1 cellular context compared by ENCODE assay signal in the genomic region with DNA sequence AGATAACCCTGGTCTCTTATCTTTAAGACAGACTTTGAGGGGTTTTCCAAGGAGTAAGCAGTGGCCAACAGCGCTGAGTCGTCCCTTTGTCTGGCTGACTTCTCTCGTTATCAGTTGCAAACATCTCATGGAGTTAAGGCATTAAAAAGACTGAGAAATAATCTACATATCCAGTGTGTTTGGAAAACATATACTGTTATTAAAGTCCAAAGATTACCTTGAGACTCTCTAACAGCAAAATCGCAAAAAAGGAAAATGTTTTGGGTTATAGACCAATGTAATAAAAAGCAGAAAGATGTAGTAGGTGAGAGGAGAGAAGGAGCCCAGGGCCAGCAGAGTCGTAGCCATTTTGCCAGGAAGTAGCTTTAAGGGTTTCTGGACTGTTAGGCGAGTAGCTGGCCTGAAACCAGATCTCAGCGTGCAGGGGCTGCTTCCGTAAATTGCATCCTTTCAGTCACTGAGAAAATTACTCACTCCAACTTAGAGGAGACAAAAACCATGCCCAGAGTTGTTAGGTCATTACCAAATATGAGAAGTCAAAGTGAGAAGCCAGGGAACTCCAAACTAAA.
TF ChIP-seq lines count a peak whose summit lies in the region.

No MANE protein-coding gene starts in this region.

TF ChIP-seq in K562, 482 proteins besides CTCF, POLR2A, EP300 and RAD21 (continued from another document and continues in another):
- TF ChIP-seq, protein P1, sequence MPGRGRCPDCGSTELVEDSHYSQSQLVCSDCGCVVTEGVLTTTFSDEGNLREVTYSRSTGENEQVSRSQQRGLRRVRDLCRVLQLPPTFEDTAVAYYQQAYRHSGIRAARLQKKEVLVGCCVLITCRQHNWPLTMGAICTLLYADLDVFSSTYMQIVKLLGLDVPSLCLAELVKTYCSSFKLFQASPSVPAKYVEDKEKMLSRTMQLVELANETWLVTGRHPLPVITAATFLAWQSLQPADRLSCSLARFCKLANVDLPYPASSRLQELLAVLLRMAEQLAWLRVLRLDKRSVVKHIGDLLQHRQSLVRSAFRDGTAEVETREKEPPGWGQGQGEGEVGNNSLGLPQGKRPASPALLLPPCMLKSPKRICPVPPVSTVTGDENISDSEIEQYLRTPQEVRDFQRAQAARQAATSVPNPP (IDR thresholded peaks at IDR 0.05; ENCODE audit: borderline replicate concordance, insufficient read depth, insufficient read length), result no peak
- TF ChIP-seq ZNF165 (CRISPR knock-in tag; IDR thresholded peaks at IDR 0.05; ENCODE audit: borderline replicate concordance) (no peak), NCOA4 (IDR thresholded peaks at IDR 0.05; ENCODE audit: partially characterized antibody) (no peak), NCOA6 (IDR thresholded peaks at IDR 0.05) (no peak), CXXC5 (CRISPR knock-in tag; IDR thresholded peaks at IDR 0.05) (peak; percentile 35; the same call in 1 of the 2 replicates), SNRNP70 (optimal IDR thresholded peaks at IDR 0.05; ENCODE audit: low read depth, low read length) (no peak), DPF2 (IDR thresholded peaks at IDR 0.05) (peak; percentile 60; the same call in 1 of the 2 replicates), GTF2F1 (IDR thresholded peaks at IDR 0.05; ENCODE audit: low read depth, low read length) (no peak), ASH1L (IDR thresholded peaks at IDR 0.05; ENCODE audit: borderline replicate concordance, low read depth, partially characterized antibody) (no peak), SPI1 (IDR thresholded peaks at IDR 0.05; ENCODE audit: borderline replicate concordance, low read depth, low read length) (no peak), ZFP36 (IDR thresholded peaks at IDR 0.05; ENCODE audit: low read depth, low read length, partially characterized antibody) (no peak), FIP1L1 (IDR thresholded peaks at IDR 0.05; ENCODE audit: low read depth, low read length, poor library complexity, severe bottlenecking) (no peak), NFE2 (IDR thresholded peaks at IDR 0.05; ENCODE audit: low read depth) (no peak), BRD9 (IDR thresholded peaks at IDR 0.05; ENCODE audit: low read depth, partially characterized antibody) (no peak), RAD51 (IDR thresholded peaks at IDR 0.05; ENCODE audit: borderline replicate concordance, low read depth) (no peak), DNMT1 (IDR thresholded peaks at IDR 0.05) (no peak), FOXJ3 (CRISPR knock-in tag; IDR thresholded peaks at IDR 0.05) (no peak), POLR2B (IDR thresholded peaks at IDR 0.05; ENCODE audit: low read depth, partially characterized antibody) (no peak), ZBTB7A (IDR thresholded peaks at IDR 0.05; ENCODE audit: borderline replicate concordance, control insufficient read depth, low read depth, low read length) (no peak), ZNF274 (IDR thresholded peaks at IDR 0.05; ENCODE audit: borderline replicate concordance, low read depth, low read length) (no peak), POLR2H (tag; IDR thresholded peaks at IDR 0.05; ENCODE audit: low read depth) (no peak; the same call in 1 of the 2 replicates), TCFL5 (CRISPR knock-in tag; conservative IDR thresholded peaks at IDR 0.05) (no peak), SRF (CRISPR knock-in tag; IDR thresholded peaks at IDR 0.05) (no peak), MAFF (IDR thresholded peaks at IDR 0.05; ENCODE audit: low read length) (no peak), PTBP1 (IDR thresholded peaks at IDR 0.05; ENCODE audit: low read depth, low read length) (no peak), ZNF133 (CRISPR knock-in tag; IDR thresholded peaks at IDR 0.05) (no peak), PPARD (CRISPR knock-in tag; IDR thresholded peaks at IDR 0.05) (no peak), ILF3 (IDR thresholded peaks at IDR 0.05; ENCODE audit: borderline replicate concordance) (no peak), GABPB2 (CRISPR knock-in tag; conservative IDR thresholded peaks at IDR 0.05) (no peak), MTA3 (IDR thresholded peaks at IDR 0.05; ENCODE audit: borderline replicate concordance) (no peak), ESRRB (CRISPR knock-in tag; IDR thresholded peaks at IDR 0.05; ENCODE audit: borderline replicate concordance) (no peak), NR2F6 (CRISPR knock-in tag; IDR thresholded peaks at IDR 0.05) (no peak), ZNF551 (CRISPR knock-in tag; IDR thresholded peaks at IDR 0.05) (no peak), MEF2A (IDR thresholded peaks at IDR 0.05; ENCODE audit: control insufficient read depth, low read depth, low read length) (no peak), ZNF444 (CRISPR knock-in tag; IDR thresholded peaks at IDR 0.05) (no peak), NFYB (IDR thresholded peaks at IDR 0.05; ENCODE audit: extremely low read depth, insufficient read length) (no peak), MCM3 (IDR thresholded peaks at IDR 0.05) (no peak), ARHGAP35 (IDR thresholded peaks at IDR 0.05; ENCODE audit: partially characterized antibody) (no peak), NFIC (IDR thresholded peaks at IDR 0.05) (no peak; the same call in 1 of the 2 replicates), CSDE1 (IDR thresholded peaks at IDR 0.05) (no peak)
- TF ChIP-seq, protein P2, sequence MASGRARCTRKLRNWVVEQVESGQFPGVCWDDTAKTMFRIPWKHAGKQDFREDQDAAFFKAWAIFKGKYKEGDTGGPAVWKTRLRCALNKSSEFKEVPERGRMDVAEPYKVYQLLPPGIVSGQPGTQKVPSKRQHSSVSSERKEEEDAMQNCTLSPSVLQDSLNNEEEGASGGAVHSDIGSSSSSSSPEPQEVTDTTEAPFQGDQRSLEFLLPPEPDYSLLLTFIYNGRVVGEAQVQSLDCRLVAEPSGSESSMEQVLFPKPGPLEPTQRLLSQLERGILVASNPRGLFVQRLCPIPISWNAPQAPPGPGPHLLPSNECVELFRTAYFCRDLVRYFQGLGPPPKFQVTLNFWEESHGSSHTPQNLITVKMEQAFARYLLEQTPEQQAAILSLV (tag; IDR thresholded peaks at IDR 0.05), result no peak
- TF ChIP-seq, protein P3, sequence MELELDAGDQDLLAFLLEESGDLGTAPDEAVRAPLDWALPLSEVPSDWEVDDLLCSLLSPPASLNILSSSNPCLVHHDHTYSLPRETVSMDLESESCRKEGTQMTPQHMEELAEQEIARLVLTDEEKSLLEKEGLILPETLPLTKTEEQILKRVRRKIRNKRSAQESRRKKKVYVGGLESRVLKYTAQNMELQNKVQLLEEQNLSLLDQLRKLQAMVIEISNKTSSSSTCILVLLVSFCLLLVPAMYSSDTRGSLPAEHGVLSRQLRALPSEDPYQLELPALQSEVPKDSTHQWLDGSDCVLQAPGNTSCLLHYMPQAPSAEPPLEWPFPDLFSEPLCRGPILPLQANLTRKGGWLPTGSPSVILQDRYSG (tag; conservative IDR thresholded peaks at IDR 0.05; ENCODE audit: low read depth), result 0 out of 2 replicates have a peak, but pooled peaks have one; percentile 28
- TF ChIP-seq, protein P4, sequence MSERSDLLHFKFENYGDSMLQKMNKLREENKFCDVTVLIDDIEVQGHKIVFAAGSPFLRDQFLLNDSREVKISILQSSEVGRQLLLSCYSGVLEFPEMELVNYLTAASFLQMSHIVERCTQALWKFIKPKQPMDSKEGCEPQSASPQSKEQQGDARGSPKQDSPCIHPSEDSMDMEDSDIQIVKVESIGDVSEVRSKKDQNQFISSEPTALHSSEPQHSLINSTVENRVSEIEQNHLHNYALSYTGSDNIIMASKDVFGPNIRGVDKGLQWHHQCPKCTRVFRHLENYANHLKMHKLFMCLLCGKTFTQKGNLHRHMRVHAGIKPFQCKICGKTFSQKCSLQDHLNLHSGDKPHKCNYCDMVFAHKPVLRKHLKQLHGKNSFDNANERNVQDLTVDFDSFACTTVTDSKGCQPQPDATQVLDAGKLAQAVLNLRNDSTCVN (CRISPR knock-in tag; IDR thresholded peaks at IDR 0.05), result 0 out of 2 replicates have a peak, but pooled peaks have one; percentile 50
- TF ChIP-seq, protein P5, sequence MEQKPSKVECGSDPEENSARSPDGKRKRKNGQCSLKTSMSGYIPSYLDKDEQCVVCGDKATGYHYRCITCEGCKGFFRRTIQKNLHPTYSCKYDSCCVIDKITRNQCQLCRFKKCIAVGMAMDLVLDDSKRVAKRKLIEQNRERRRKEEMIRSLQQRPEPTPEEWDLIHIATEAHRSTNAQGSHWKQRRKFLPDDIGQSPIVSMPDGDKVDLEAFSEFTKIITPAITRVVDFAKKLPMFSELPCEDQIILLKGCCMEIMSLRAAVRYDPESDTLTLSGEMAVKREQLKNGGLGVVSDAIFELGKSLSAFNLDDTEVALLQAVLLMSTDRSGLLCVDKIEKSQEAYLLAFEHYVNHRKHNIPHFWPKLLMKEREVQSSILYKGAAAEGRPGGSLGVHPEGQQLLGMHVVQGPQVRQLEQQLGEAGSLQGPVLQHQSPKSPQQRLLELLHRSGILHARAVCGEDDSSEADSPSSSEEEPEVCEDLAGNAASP (IDR thresholded peaks at IDR 0.05), result no peak
- TF ChIP-seq, protein P6, sequence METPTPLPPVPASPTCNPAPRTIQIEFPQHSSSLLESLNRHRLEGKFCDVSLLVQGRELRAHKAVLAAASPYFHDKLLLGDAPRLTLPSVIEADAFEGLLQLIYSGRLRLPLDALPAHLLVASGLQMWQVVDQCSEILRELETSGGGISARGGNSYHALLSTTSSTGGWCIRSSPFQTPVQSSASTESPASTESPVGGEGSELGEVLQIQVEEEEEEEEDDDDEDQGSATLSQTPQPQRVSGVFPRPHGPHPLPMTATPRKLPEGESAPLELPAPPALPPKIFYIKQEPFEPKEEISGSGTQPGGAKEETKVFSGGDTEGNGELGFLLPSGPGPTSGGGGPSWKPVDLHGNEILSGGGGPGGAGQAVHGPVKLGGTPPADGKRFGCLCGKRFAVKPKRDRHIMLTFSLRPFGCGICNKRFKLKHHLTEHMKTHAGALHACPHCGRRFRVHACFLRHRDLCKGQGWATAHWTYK (CRISPR knock-in tag; IDR thresholded peaks at IDR 0.05), result no peak; the same call in 1 of the 2 replicates
- TF ChIP-seq, protein P7, sequence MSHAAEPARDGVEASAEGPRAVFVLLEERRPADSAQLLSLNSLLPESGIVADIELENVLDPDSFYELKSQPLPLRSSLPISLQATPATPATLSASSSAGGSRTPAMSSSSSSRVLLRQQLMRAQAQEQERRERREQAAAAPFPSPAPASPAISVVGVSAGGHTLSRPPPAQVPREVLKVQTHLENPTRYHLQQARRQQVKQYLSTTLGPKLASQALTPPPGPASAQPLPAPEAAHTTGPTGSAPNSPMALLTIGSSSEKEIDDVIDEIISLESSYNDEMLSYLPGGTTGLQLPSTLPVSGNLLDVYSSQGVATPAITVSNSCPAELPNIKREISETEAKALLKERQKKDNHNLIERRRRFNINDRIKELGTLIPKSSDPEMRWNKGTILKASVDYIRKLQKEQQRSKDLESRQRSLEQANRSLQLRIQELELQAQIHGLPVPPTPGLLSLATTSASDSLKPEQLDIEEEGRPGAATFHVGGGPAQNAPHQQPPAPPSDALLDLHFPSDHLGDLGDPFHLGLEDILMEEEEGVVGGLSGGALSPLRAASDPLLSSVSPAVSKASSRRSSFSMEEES (CRISPR knock-in tag; IDR thresholded peaks at IDR 0.05), result no peak
- TF ChIP-seq, protein P8, sequence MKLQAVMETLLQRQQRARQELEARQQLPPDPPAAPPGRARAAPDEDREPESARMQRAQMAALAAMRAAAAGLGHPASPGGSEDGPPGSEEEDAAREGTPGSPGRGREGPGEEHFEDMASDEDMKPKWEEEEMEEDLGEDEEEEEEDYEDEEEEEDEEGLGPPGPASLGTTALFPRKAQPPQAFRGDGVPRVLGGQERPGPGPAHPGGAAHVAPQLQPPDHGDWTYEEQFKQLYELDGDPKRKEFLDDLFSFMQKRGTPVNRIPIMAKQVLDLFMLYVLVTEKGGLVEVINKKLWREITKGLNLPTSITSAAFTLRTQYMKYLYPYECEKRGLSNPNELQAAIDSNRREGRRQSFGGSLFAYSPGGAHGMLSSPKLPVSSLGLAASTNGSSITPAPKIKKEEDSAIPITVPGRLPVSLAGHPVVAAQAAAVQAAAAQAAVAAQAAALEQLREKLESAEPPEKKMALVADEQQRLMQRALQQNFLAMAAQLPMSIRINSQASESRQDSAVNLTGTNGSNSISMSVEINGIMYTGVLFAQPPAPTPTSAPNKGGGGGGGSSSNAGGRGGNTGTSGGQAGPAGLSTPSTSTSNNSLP (IDR thresholded peaks at IDR 0.05; ENCODE audit: borderline replicate concordance, low read depth, low read length), result peak; percentile 60; the same call in 1 of the 2 replicates
- TF ChIP-seq, protein P9, sequence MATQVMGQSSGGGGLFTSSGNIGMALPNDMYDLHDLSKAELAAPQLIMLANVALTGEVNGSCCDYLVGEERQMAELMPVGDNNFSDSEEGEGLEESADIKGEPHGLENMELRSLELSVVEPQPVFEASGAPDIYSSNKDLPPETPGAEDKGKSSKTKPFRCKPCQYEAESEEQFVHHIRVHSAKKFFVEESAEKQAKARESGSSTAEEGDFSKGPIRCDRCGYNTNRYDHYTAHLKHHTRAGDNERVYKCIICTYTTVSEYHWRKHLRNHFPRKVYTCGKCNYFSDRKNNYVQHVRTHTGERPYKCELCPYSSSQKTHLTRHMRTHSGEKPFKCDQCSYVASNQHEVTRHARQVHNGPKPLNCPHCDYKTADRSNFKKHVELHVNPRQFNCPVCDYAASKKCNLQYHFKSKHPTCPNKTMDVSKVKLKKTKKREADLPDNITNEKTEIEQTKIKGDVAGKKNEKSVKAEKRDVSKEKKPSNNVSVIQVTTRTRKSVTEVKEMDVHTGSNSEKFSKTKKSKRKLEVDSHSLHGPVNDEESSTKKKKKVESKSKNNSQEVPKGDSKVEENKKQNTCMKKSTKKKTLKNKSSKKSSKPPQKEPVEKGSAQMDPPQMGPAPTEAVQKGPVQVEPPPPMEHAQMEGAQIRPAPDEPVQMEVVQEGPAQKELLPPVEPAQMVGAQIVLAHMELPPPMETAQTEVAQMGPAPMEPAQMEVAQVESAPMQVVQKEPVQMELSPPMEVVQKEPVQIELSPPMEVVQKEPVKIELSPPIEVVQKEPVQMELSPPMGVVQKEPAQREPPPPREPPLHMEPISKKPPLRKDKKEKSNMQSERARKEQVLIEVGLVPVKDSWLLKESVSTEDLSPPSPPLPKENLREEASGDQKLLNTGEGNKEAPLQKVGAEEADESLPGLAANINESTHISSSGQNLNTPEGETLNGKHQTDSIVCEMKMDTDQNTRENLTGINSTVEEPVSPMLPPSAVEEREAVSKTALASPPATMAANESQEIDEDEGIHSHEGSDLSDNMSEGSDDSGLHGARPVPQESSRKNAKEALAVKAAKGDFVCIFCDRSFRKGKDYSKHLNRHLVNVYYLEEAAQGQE (CRISPR knock-in tag; IDR thresholded peaks at IDR 0.05; ENCODE audit: low read depth), result no peak
- TF ChIP-seq, protein P10, sequence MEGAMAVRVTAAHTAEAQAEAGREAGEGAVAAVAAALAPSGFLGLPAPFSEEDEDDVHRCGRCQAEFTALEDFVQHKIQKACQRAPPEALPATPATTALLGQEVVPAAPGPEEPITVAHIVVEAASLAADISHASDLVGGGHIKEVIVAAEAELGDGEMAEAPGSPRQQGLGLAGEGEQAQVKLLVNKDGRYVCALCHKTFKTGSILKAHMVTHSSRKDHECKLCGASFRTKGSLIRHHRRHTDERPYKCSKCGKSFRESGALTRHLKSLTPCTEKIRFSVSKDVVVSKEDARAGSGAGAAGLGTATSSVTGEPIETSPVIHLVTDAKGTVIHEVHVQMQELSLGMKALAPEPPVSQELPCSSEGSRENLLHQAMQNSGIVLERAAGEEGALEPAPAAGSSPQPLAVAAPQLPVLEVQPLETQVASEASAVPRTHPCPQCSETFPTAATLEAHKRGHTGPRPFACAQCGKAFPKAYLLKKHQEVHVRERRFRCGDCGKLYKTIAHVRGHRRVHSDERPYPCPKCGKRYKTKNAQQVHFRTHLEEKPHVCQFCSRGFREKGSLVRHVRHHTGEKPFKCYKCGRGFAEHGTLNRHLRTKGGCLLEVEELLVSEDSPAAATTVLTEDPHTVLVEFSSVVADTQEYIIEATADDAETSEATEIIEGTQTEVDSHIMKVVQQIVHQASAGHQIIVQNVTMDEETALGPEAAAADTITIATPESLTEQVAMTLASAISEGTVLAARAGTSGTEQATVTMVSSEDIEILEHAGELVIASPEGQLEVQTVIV (CRISPR knock-in tag; IDR thresholded peaks at IDR 0.05; ENCODE audit: borderline replicate concordance), result no peak
